In genomic region chr22:30097861-30098260, GRCh38 we compare ENCODE assay signal across 1 cellular context.
TF ChIP-seq lines count a peak whose summit lies in the region.

No MANE protein-coding gene starts in this region.

TF ChIP-seq in H1, 55 proteins besides CTCF, POLR2A, EP300 and RAD21 (continued from another document):
- no peak for TF ChIP-seq CEBPB (IDR thresholded peaks at IDR 0.05; ENCODE audit: low read depth, low read length)
- TF ChIP-seq E2F6 (IDR thresholded peaks at IDR 0.05): no peak
- TF ChIP-seq SRF (IDR thresholded peaks at IDR 0.05; ENCODE audit: low read depth, low read length): no peak
- TF ChIP-seq TCF12 (IDR thresholded peaks at IDR 0.05; ENCODE audit: low read depth, low read length): no peak
- TF ChIP-seq ASH2L (IDR thresholded peaks at IDR 0.05; ENCODE audit: low read length): no peak
- no peak for TF ChIP-seq CHD7 (IDR thresholded peaks at IDR 0.05; ENCODE audit: insufficient replicate concordance, low read length)
- no peak for TF ChIP-seq ATF2 (IDR thresholded peaks at IDR 0.05; ENCODE audit: low read length)
- TF ChIP-seq POLR2AphosphoS5 (IDR thresholded peaks at IDR 0.05; ENCODE audit: low read depth, low read length): no peak
- TF ChIP-seq HDAC2 (IDR thresholded peaks at IDR 0.05; ENCODE audit: borderline replicate concordance in 1 of 2, low read depth in 2 of 2, low read length in 2 of 2): no peak
- no peak for TF ChIP-seq JUN (IDR thresholded peaks at IDR 0.05; ENCODE audit: low read depth, low read length)
- no peak for TF ChIP-seq BACH1 (IDR thresholded peaks at IDR 0.05; ENCODE audit: low read length)
- no peak for TF ChIP-seq POU5F1 (IDR thresholded peaks at IDR 0.05; ENCODE audit: low read depth, low read length)
- TF ChIP-seq RXRA (IDR thresholded peaks at IDR 0.05; ENCODE audit: insufficient read depth, low read depth, low read length): no peak
- no peak for TF ChIP-seq CHD2 (IDR thresholded peaks at IDR 0.05; ENCODE audit: low read length)
- no peak for TF ChIP-seq KDM4A (IDR thresholded peaks at IDR 0.05; ENCODE audit: low read depth, low read length, severe bottlenecking)
- TF ChIP-seq GABPA (IDR thresholded peaks at IDR 0.05; ENCODE audit: borderline replicate concordance, insufficient read depth, low read length): no peak
